32 cellular contexts compared by ENCODE assay signal in the genomic region with DNA sequence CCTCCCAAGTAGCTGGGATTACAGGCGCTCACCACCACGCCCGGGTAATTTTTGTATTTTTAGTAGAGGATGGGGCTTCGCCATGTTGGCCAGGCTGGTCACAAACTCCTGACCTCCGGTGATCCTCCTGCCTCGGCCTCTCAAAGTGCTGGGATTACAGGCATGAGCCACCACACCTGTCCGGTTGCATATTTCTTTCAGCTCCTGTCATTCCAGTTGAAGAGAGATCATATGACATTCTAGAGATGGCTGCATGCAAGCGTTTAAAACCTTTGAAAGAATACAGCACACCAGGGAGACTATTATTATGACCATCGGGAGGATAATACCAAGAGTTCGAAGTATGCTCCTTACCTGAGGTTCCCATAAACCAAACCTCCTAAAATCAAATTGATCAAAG. TPM values are rescaled to one million over a fixed set of nuclear protein-coding genes. Genes with fewer than 3 reads are reported as not detected.
A peak's percentile ranks its signal among the peaks of the same experiment; 100 is the strongest.
DNase-seq lines count a peak whose midpoint lies in the region; ATAC-seq and TF ChIP-seq lines count a peak whose summit lies in the region.
"Had no signal": no experiment of that assay in that cellular context is flagged by ENCODE, and none has a peak within 500 bp of the region (broad histone marks: within the 10 kb centered on the region; RNA-seq: fewer than 3 reads in every experiment).

No MANE protein-coding gene starts in this region.

- no peaks in the 10 kb centered on the region for H3K27me3 ChIP-seq in Karpas-422 (ENCODE audit: low read length)
- H3K27me3 ChIP-seq in trophoblast cell (ENCODE audit: insufficient read depth, low read length), result no peaks in the 10 kb centered on the region
- H3K27me3 ChIP-seq in dorsolateral prefrontal cortex, result no peaks in the 10 kb centered on the region
- H3K27me3 ChIP-seq: BE2C; BLaER1; BLaER1 treated with 17β-estradiol and CSF1 and Interleukin-3, amounts not matched to agents 10 nM and 100 nM had no signal

- no peak for DNase-seq in Karpas-422
- peak; percentile 86 to 92 for DNase-seq in trophoblast cell
- no peak for DNase-seq in dorsolateral prefrontal cortex
- DNase-seq: 8988T; ACHN; AML-193; BE2C; C1 segment of cervical spinal cord; Caco-2; Calu3; CD4-positive, alpha-beta memory T cell; CD4-positive, alpha-beta T cell; CD4-positive, CD25-positive, alpha-beta regulatory T cell; CD8-positive, alpha-beta memory T cell; CD8-positive, alpha-beta T cell; COR-L47; DMS 273 treated with DMSO at 0.1 percent for 48 hours; DMS153; DMS53; DMS79; DMS79 treated with DMSO at 0.1 percent for 48 hours; DND-41; EL had no signal

- H3K23ac ChIP-seq in trophoblast cell (ENCODE audit: low read length), result no peak overlapping the region

- no peak overlapping the region for H3K9ac ChIP-seq in Karpas-422 (ENCODE audit: low read length)
- H3K9ac ChIP-seq in trophoblast cell (ENCODE audit: low read length), result no peak overlapping the region
- H3K9ac ChIP-seq: BLaER1; BLaER1 treated with 17β-estradiol and CSF1 and Interleukin-3, amounts not matched to agents 10 nM and 100 nM had no signal

- peaks cover 6% of the 10 kb centered on the region; the same call in 1 of the 2 replicates for H3K79me2 ChIP-seq in Karpas-422 (ENCODE audit: low read length)
- H3K79me2 ChIP-seq in trophoblast cell (ENCODE audit: control insufficient read depth, insufficient read depth, low read length, poor library complexity), result no peaks in the 10 kb centered on the region

- H3K36me3 ChIP-seq in Karpas-422 (ENCODE audit: insufficient read depth, low read length) (peaks cover 18% of the 10 kb centered on the region; the same call in 1 of the 2 replicates), trophoblast cell (ENCODE audit: control insufficient read depth in 1 of 2, insufficient read depth in 2 of 2, low read length in 2 of 2) (peaks cover 0 to 3% of the 10 kb centered on the region in 2 experiments)

- ATAC-seq in HG02884 (IDR thresholded peaks at IDR 0.05; ENCODE audit: unreplicated experiment), result no peak
- ATAC-seq: A549; CD8-positive, alpha-beta T cell had no signal

- TF ChIP-seq CTCF in dorsolateral prefrontal cortex (IDR thresholded peaks at IDR 0.05 in 54 of 56, conservative IDR thresholded peaks at IDR 0.05 in 2 of 56; ENCODE audit: low read depth in 1 of 56, partially characterized antibody in 56 of 56), result no peak

- intact Hi-C loops in dorsolateral prefrontal cortex (cut with DNase I), result no loop called here

- no peak overlapping the region for H3K4me3 ChIP-seq in Karpas-422 (ENCODE audit: low read length)
- no peak overlapping the region for H3K4me3 ChIP-seq in trophoblast cell (ENCODE audit: low read depth, low read length)
- no peak overlapping the region for H3K4me3 ChIP-seq in dorsolateral prefrontal cortex
- H3K4me3 ChIP-seq: A549; BLaER1; BLaER1 treated with 17β-estradiol and CSF1 and Interleukin-3, amounts not matched to agents 10 nM and 100 nM had no signal

- no CpG with 5 or more reads among the region's 10 CpGs for WGBS in trophoblast cell (ENCODE audit: extremely low coverage, insufficient coverage, insufficient read length)

- peaks cover 37% of the 10 kb centered on the region for H3K4me1 ChIP-seq in Karpas-422 (ENCODE audit: low read length)
- H3K4me1 ChIP-seq in trophoblast cell (ENCODE audit: control insufficient read depth in 1 of 2, insufficient read depth in 2 of 2, low read length in 2 of 2), result no peaks in the 10 kb centered on the region
- H3K4me1 ChIP-seq: A549; BE2C; BLaER1; BLaER1 treated with 17β-estradiol and CSF1 and Interleukin-3, amounts not matched to agents 10 nM and 100 nM; Caco-2 had no signal

- H4K8ac ChIP-seq in trophoblast cell (ENCODE audit: low read depth, low read length), result no peak overlapping the region

- peak overlapping the region; percentile 17; the same call in 1 of the 2 replicates for H3K27ac ChIP-seq in Karpas-422 (ENCODE audit: low read length)
- H3K27ac ChIP-seq in trophoblast cell (ENCODE audit: low read depth, low read length), result no peak overlapping the region
- H3K27ac ChIP-seq in dorsolateral prefrontal cortex, result no peak overlapping the region
- H3K27ac ChIP-seq: 22Rv1; A549; BLaER1; BLaER1 treated with 17β-estradiol and CSF1 and Interleukin-3, amounts not matched to agents 10 nM and 100 nM; C4-2B had no signal

- H3K9me2 ChIP-seq in Karpas-422 (replicated peaks; ENCODE audit: insufficient read depth, low read length), result no peaks in the 10 kb centered on the region

- no peak overlapping the region for H2BK120ac ChIP-seq in trophoblast cell (ENCODE audit: insufficient read depth, low read length, poor library complexity)

- no peak overlapping the region for H4K91ac ChIP-seq in trophoblast cell (ENCODE audit: low read depth, low read length)

- H3K4ac ChIP-seq in trophoblast cell (ENCODE audit: low read depth, low read length), result no peak overlapping the region

- H3K9me3 ChIP-seq in Karpas-422 (ENCODE audit: low read length) (no peaks in the 10 kb centered on the region), trophoblast cell (ENCODE audit: insufficient read depth, low read depth, low read length) (no peaks in the 10 kb centered on the region)
- H3K9me3 ChIP-seq: A549; BE2C; BLaER1; BLaER1 treated with 17β-estradiol and CSF1 and Interleukin-3, amounts not matched to agents 10 nM and 100 nM; Caco-2 had no signal

- no peak overlapping the region for H2BK5ac ChIP-seq in trophoblast cell (ENCODE audit: low read depth, low read length, poor library complexity)

- H2AFZ ChIP-seq in Karpas-422 (ENCODE audit: low read length), result no peak overlapping the region
- no peak overlapping the region for H2AFZ ChIP-seq in trophoblast cell (ENCODE audit: insufficient read depth, low read length, poor library complexity)

- H3K14ac ChIP-seq in trophoblast cell (ENCODE audit: low read length), result no peak overlapping the region

- H3K18ac ChIP-seq in trophoblast cell (ENCODE audit: low read length), result no peak overlapping the region

- H2AK5ac ChIP-seq in trophoblast cell (ENCODE audit: low read length), result no peak overlapping the region

- no peak overlapping the region for H3K4me2 ChIP-seq in Karpas-422 (ENCODE audit: low read depth, low read length, poor library complexity, severe bottlenecking)
- H3K4me2 ChIP-seq in trophoblast cell (ENCODE audit: low read length), result no peak overlapping the region
- H3K4me2 ChIP-seq: A549; BLaER1; BLaER1 treated with 17β-estradiol and CSF1 and Interleukin-3, amounts not matched to agents 10 nM and 100 nM had no signal

- no peaks in the 10 kb centered on the region for H4K20me1 ChIP-seq in Karpas-422 (ENCODE audit: insufficient read depth, low read depth, low read length)

- no peak overlapping the region for H2BK12ac ChIP-seq in trophoblast cell (ENCODE audit: low read length)

- no peak overlapping the region for H4K12ac ChIP-seq in trophoblast cell (ENCODE audit: low read depth, low read length)

- H3K79me1 ChIP-seq in trophoblast cell (ENCODE audit: low read length), result no peaks in the 10 kb centered on the region

RNA-seq across cellular contexts. Expression of a gene that starts 9.6 kb away (rescaled TPM):
- total RNA-seq in Karpas-422 (2014; rRNA removed; shearing (Covaris generic); ENCODE audit: low replicate concordance), result 9.3 and 10.2 TPM in 2 replicates
- polyA plus RNA-seq in trophoblast cell (2013), result 0.11 TPM in 2 replicates
- 10 to 100 TPM; 14.2 to 33.1 (median 26.1) TPM for total RNA-seq in dorsolateral prefrontal cortex
- total RNA-seq: A172, Caco-2, Daoy had no signal
- polyA plus RNA-seq: CD14-positive monocyte had no signal

Comparison
In these comparisons a context has a peak if more than half of its experiments do, and no peak if none do; other contexts are left out.
1. DNase-seq: peak in trophoblast cell (2 of 2); none in Karpas-422 (single experiment) and dorsolateral prefrontal cortex (0 of 10).